ENCODE assay signal across 30 cellular contexts in the genomic region with DNA sequence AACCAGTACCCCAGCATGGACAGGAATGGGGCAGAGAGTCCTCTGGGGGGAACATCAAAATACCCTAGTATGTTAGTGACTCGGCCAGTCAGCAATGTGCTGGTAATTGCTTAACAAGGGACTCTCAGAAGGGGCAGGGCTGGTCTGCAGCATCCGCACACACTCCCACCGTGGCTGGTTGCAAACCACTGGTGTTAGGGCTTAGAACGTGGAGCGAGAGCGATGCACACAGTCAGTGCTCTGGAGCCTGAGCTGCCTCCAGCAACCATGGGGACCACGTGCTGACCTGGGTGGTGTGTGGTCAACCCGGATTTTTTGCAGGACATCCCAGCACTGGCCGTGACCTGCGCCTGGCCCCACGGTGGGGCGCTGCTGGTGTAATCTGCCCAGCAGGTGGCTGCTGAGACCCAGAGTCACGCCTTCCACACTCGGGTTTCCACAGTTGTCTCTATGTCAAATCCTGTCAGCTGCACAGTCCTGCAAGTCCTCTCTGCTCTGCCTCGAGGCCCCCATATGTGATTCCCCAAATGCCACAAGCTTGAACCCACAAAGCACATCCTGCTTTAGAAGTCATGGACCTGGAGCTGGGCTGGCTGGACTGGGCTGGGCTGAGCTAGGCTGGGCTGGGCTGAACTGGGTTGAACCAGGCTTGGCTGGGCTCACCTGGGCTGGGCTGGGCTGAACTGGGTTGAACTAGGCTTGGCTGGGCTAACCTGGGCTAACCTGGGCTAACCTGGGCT. TPM values are rescaled to one million over a fixed set of nuclear protein-coding genes. Genes with fewer than 3 reads are reported as not detected.
DNase-seq lines count a peak whose midpoint lies in the region; ATAC-seq, FAIRE-seq and TF ChIP-seq lines count a peak whose summit lies in the region.
"Had no signal": no experiment of that assay in that cellular context is flagged by ENCODE, and none has a peak within 500 bp of the region (broad histone marks: within the 10 kb centered on the region; RNA-seq: fewer than 3 reads in every experiment).

No MANE protein-coding gene starts in this region.

- H3K4me1 ChIP-seq in foreskin keratinocyte = no peaks in the 10 kb centered on the region
- H3K4me1 ChIP-seq: pancreas had no signal

- peaks cover 0 to 9% (median 5%) of the 10 kb centered on the region in 3 donors for H3K27me3 Mint-ChIP-seq in CD14-positive monocyte (ENCODE audit: low read depth in 3 of 3)
- H3K27me3 Mint-ChIP-seq: CD4-positive, CD25-positive, alpha-beta regulatory T cell had no signal

- no peaks in the 10 kb centered on the region for H3K36me3 Mint-ChIP-seq in CD14-positive monocyte
- H3K36me3 Mint-ChIP-seq: activated naive CD4-positive, alpha-beta T cell treated with anti-CD3 and anti-CD28 coated beads, Interleukin-2, amount 10 ng/mL, durations not matched to agents 7 days and 5 days; CD4-positive, CD25-positive, alpha-beta regulatory T cell; IgD-negative memory B cell; memory B cell; naive B cell; stimulated activated effector memory CD8-positive, alpha-beta T cell treated with anti-CD3 and anti-CD28 coated beads, Interleukin-12 subunit alpha, Interleukin-12 subunit beta, amount 100 ng/mL, for 72 hours had no signal

- H3K27ac ChIP-seq in foreskin keratinocyte = no peak overlapping the region
- H3K27ac ChIP-seq: hepatocyte, HL-60, pancreas, suprapubic skin had no signal

- H3K4me1 Mint-ChIP-seq in CD14-positive monocyte = peaks cover 4% of the 10 kb centered on the region
- H3K4me1 Mint-ChIP-seq: activated naive CD4-positive, alpha-beta T cell treated with anti-CD3 and anti-CD28 coated beads, Interleukin-2, amount 10 ng/mL, durations not matched to agents 7 days and 5 days; IgD-negative memory B cell; memory B cell; naive B cell; stimulated activated effector memory CD8-positive, alpha-beta T cell treated with anti-CD3 and anti-CD28 coated beads, Interleukin-12 subunit alpha, Interleukin-12 subunit beta, amount 100 ng/mL, for 72 hours had no signal

- no peak for FAIRE-seq in D721Med (lab: Jason Lieb, UNC)
- FAIRE-seq: G401.6, GM18507, islet of Langerhans, pancreas, RCC 7860 had no signal

- TF ChIP-seq CTCF in CD14-positive monocyte (IDR thresholded peaks at IDR 0.05) (no peak), foreskin keratinocyte (conservative IDR thresholded peaks at IDR 0.05) (peak; percentile 11), D721Med (IDR thresholded peaks at IDR 0.05; ENCODE audit: insufficient read depth, missing control alignments) (no peak)

- intact Hi-C loops in CD14-positive monocyte (cut with micrococcal nuclease) = no loop called here
- intact Hi-C loops in posterior vena cava (cut with DNase I) = loop anchor here (5.0 kb wide), 2 partner anchors 47 to 1448 kb away; no protein-coding TSS in a partner anchor

- peaks cover 0 to 5% (median 0%) of the 10 kb centered on the region in 7 donors for H3K9me3 Mint-ChIP-seq in CD14-positive monocyte
- H3K9me3 Mint-ChIP-seq: activated naive CD4-positive, alpha-beta T cell treated with anti-CD3 and anti-CD28 coated beads, Interleukin-2, amount 10 ng/mL, durations not matched to agents 7 days and 5 days; activated T-cell treated with anti-CD3 and anti-CD28 coated beads, Interleukin-2, amount 50 U/mL, for 24 hours; CD4-positive, CD25-positive, alpha-beta regulatory T cell; dendritic cell treated with granulocyte-macrophage colony-stimulating factor and Interleukin-4, amounts not matched to agents 40 ng/mL and 50 ng/mL, for 4 days; memory B cell; stimulated activated effector memory CD8-positive, alpha-beta T cell treated with anti-CD3 and anti-CD28 coated beads, Interleukin-12 subunit alpha, Interleukin-12 subunit beta, amount 100 ng/mL, for 72 hours had no signal

- ATAC-seq in foreskin keratinocyte = peak; percentile 6
- ATAC-seq in GM21381 (IDR thresholded peaks at IDR 0.05; ENCODE audit: unreplicated experiment) = no peak
- ATAC-seq: stimulated activated effector memory CD8-positive, alpha-beta T cell treated with anti-CD3 and anti-CD28 coated beads, Interleukin-12 subunit alpha, Interleukin-12 subunit beta, amount 100 ng/mL, for 72 hours had no signal

- H3K27ac Mint-ChIP-seq in CD14-positive monocyte = no peak overlapping the region
- H3K27ac Mint-ChIP-seq: activated naive CD4-positive, alpha-beta T cell treated with anti-CD3 and anti-CD28 coated beads, Interleukin-2, amount 10 ng/mL, durations not matched to agents 7 days and 5 days; activated T-cell treated with anti-CD3 and anti-CD28 coated beads, Interleukin-2, amount 50 U/mL, for 24 hours; CD4-positive, CD25-positive, alpha-beta regulatory T cell; dendritic cell treated with granulocyte-macrophage colony-stimulating factor and Interleukin-4, amounts not matched to agents 40 ng/mL and 50 ng/mL, for 4 days; IgD-negative memory B cell; memory B cell; naive B cell; stimulated activated effector memory CD8-positive, alpha-beta T cell treated with anti-CD3 and anti-CD28 coated beads, Interleukin-12 subunit alpha, Interleukin-12 subunit beta, amount 100 ng/mL, for 72 hours had no signal

- no peaks in the 10 kb centered on the region for H3K27me3 ChIP-seq in foreskin keratinocyte
- H3K27me3 ChIP-seq: hepatocyte, pancreas, suprapubic skin had no signal

- peak; percentile 29 for DNase-seq in CD14-positive monocyte (ENCODE audit: low spot score)
- peak; percentile 49 for DNase-seq in LHCN-M2 (ENCODE audit: low read depth)
- DNase-seq in foreskin keratinocyte = no peak
- peak; percentile 66 for DNase-seq in posterior vena cava (ENCODE audit: low spot score)
- DNase-seq in ureter (ENCODE audit: low spot score) = no peak
- no peak for DNase-seq in D721Med (ENCODE audit: insufficient read length, low spot score)
- DNase-seq in NCI-H2081 (lab: John Stamatoyannopoulos, UW) = no peak
- DNase-seq: activated CD4-positive, CD25-positive, alpha-beta regulatory T cell treated with anti-CD3 and anti-CD28 coated beads, Interleukin-2, amount 50 U/mL, for 72 hours; activated CD8-positive, alpha-beta memory T cell treated with anti-CD3 and anti-CD28 coated beads for 24 hours; activated naive CD4-positive, alpha-beta T cell treated with anti-CD3 and anti-CD28 coated beads, Interleukin-2, amount 10 ng/mL, durations not matched to agents 7 days and 5 days; activated T-cell treated with anti-CD3 and anti-CD28 coated beads, Interleukin-2, amount 50 U/mL, for 24 hours; amygdala; CD4-positive, CD25-positive, alpha-beta regulatory T cell; naive B cell; NCI-H1417 treated with DMSO at 0.1 percent for 48 hours; NCI-H524; stimulated activated CD4-positive, alpha-beta T cell treated with anti-CD3 and anti-CD28 coated beads, Interleukin-1b, Interleukin-23, amount 100 ng/mL, for 48 hours had no signal

- no peak overlapping the region for H3K4me3 Mint-ChIP-seq in CD14-positive monocyte
- H3K4me3 Mint-ChIP-seq: activated naive CD4-positive, alpha-beta T cell treated with anti-CD3 and anti-CD28 coated beads, Interleukin-2, amount 10 ng/mL, durations not matched to agents 7 days and 5 days; activated T-cell treated with anti-CD3 and anti-CD28 coated beads, Interleukin-2, amount 50 U/mL, for 24 hours; CD4-positive, CD25-positive, alpha-beta regulatory T cell; dendritic cell treated with granulocyte-macrophage colony-stimulating factor and Interleukin-4, amounts not matched to agents 40 ng/mL and 50 ng/mL, for 4 days; IgD-negative memory B cell; memory B cell; naive B cell; stimulated activated effector memory CD8-positive, alpha-beta T cell treated with anti-CD3 and anti-CD28 coated beads, Interleukin-12 subunit alpha, Interleukin-12 subunit beta, amount 100 ng/mL, for 72 hours had no signal

RNA-seq across cellular contexts. Expression of gene GPC1, which starts 50.6 kb away (rescaled TPM):
- polyA plus RNA-seq in CD14-positive monocyte = not detected
- total RNA-seq in LHCN-M2 (2014; rRNA removed) = 118 and 124 TPM in 2 replicates
- 313 TPM for polyA plus RNA-seq in LHCN-M2 (2012)
- 116 and 121 TPM in 2 replicates for total RNA-seq in foreskin keratinocyte
- 109 and 114 TPM in 2 replicates for polyA plus RNA-seq in foreskin keratinocyte
- total RNA-seq in posterior vena cava = 10 to 100 TPM; 69.5 to 83.1 TPM
- total RNA-seq in ureter = 88.1 TPM

Comparison
In these comparisons a context has a peak if more than half of its experiments do, and no peak if none do; other contexts are left out.
1. DNase-seq: peak in CD14-positive monocyte (single experiment), LHCN-M2 (single experiment) and posterior vena cava (single experiment); none in foreskin keratinocyte (0 of 2), ureter (single experiment), D721Med (single experiment) and NCI-H2081 (0 of 2).
2. intact Hi-C loops: an anchor here in posterior vena cava (5.0 kb wide); none called in CD14-positive monocyte.